19 cellular contexts compared by ENCODE assay signal in the genomic region with DNA sequence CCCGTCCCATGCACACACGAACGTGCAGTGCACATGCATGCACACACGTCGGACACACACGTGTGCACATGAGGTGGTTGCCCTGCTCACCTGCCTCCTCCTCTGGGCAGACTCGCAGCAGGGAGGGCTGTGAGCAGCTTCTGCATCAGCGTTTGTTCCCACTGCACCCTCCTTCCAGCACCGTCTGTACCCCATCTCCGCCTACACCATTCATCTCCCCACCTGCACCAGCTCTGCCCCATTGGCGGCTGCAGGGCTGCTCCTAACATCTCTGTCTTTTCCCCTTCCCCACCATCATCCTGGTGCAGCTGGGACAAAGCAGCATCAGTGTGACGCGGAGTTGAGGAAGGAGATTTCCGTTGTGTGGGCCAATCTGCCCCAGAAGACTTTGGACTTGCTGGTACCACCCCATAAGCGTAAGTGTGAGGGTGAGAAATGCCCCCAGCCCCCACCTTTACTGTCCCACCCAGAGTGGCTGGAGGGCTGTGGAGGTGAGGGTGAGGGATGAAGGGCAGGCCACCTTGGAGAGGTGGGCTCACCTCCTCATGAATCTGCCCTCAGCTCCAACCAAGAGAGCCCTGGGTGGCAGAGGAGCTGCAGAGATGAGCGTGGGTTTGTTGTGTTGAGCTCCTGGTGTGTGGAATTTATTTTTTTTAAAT.
"Had no signal": no experiment of that assay in that cellular context is flagged by ENCODE, and none has a peak within 500 bp of the region (broad histone marks: within the 10 kb centered on the region; RNA-seq: fewer than 3 reads in every experiment).

No MANE protein-coding gene starts in this region.

- ATAC-seq: activated CD4-positive, alpha-beta T cell treated with anti-CD3 and anti-CD28 coated beads for 36 hours; gastrocnemius medialis; mucosa of descending colon; naive thymus-derived CD4-positive, alpha-beta T cell; right cardiac atrium; T-helper 17 cell had no signal

- H3K27me3 Mint-ChIP-seq: activated CD4-positive, alpha-beta memory T cell treated with anti-CD3 and anti-CD28 coated beads, Interleukin-2, amount 10 ng/mL, durations not matched to agents 7 days and 5 days; activated naive CD8-positive, alpha-beta T cell treated with anti-CD3 and anti-CD28 coated beads for 36 hours had no signal

- H3K9me3 ChIP-seq: gastrocnemius medialis, left ventricle myocardium inferior, mucosa of descending colon, thoracic aorta had no signal

- H3K36me3 Mint-ChIP-seq: activated naive CD8-positive, alpha-beta T cell treated with anti-CD3 and anti-CD28 coated beads for 36 hours; naive thymus-derived CD4-positive, alpha-beta T cell had no signal

- H3K27me3 ChIP-seq: brain microvascular endothelial cell had no signal

- H3K27ac Mint-ChIP-seq: activated CD4-positive, alpha-beta memory T cell treated with anti-CD3 and anti-CD28 coated beads, Interleukin-2, amount 10 ng/mL, durations not matched to agents 7 days and 5 days; activated CD4-positive, alpha-beta T cell treated with anti-CD3 and anti-CD28 coated beads for 36 hours; activated naive CD8-positive, alpha-beta T cell treated with anti-CD3 and anti-CD28 coated beads for 36 hours; activated T-helper 1 cell treated with anti-CD3 and anti-CD28 coated beads, Interleukin-12 subunit alpha, Interleukin-12 subunit beta, Interleukin-2, Interleukin-4 antibody, amounts not matched to agents 30 ng/mL and 10 ng/mL and 1 ng/mL, durations not matched to agents 14 hours and 24 hours and 36 hours; naive thymus-derived CD4-positive, alpha-beta T cell; T-helper 17 cell had no signal

- DNase-seq: activated CD4-positive, alpha-beta memory T cell treated with anti-CD3 and anti-CD28 coated beads, Interleukin-2, amount 10 ng/mL, durations not matched to agents 7 days and 5 days; activated CD4-positive, alpha-beta T cell treated with anti-CD3 and anti-CD28 coated beads for 36 hours; activated naive CD8-positive, alpha-beta T cell treated with anti-CD3 and anti-CD28 coated beads for 36 hours; brain microvascular endothelial cell; cerebellar nuclear complex; effector memory CD4-positive, alpha-beta T cell; gastrocnemius medialis; hippocampal formation; left ventricle myocardium inferior; mucosa of descending colon; naive thymus-derived CD4-positive, alpha-beta T cell; small intestine; T-helper 17 cell had no signal

- FAIRE-seq: keratinocyte, small intestine, urothelium cell line had no signal

- H3K27ac ChIP-seq: brain microvascular endothelial cell, epithelial cell of prostate, gastrocnemius medialis, left ventricle myocardium inferior, thoracic aorta had no signal

- H3K4me3 Mint-ChIP-seq: activated CD4-positive, alpha-beta memory T cell treated with anti-CD3 and anti-CD28 coated beads, Interleukin-2, amount 10 ng/mL, durations not matched to agents 7 days and 5 days; activated CD4-positive, alpha-beta T cell treated with anti-CD3 and anti-CD28 coated beads for 36 hours; activated naive CD8-positive, alpha-beta T cell treated with anti-CD3 and anti-CD28 coated beads for 36 hours; activated T-helper 1 cell treated with anti-CD3 and anti-CD28 coated beads, Interleukin-12 subunit alpha, Interleukin-12 subunit beta, Interleukin-2, Interleukin-4 antibody, amounts not matched to agents 30 ng/mL and 10 ng/mL and 1 ng/mL, durations not matched to agents 14 hours and 24 hours and 36 hours; naive thymus-derived CD4-positive, alpha-beta T cell; T-helper 17 cell had no signal

- H3K4me3 ChIP-seq: gastrocnemius medialis, left ventricle myocardium inferior, mucosa of descending colon, thoracic aorta had no signal

- H3K4me1 ChIP-seq: gastrocnemius medialis, left ventricle myocardium inferior had no signal

- H3K36me3 ChIP-seq: brain microvascular endothelial cell, gastrocnemius medialis, left ventricle myocardium inferior, thoracic aorta had no signal

- H3K9me3 Mint-ChIP-seq: activated CD4-positive, alpha-beta memory T cell treated with anti-CD3 and anti-CD28 coated beads, Interleukin-2, amount 10 ng/mL, durations not matched to agents 7 days and 5 days; activated naive CD8-positive, alpha-beta T cell treated with anti-CD3 and anti-CD28 coated beads for 36 hours; activated T-helper 1 cell treated with anti-CD3 and anti-CD28 coated beads, Interleukin-12 subunit alpha, Interleukin-12 subunit beta, Interleukin-2, Interleukin-4 antibody, amounts not matched to agents 30 ng/mL and 10 ng/mL and 1 ng/mL, durations not matched to agents 14 hours and 24 hours and 36 hours had no signal

- H3K4me1 Mint-ChIP-seq: activated CD4-positive, alpha-beta memory T cell treated with anti-CD3 and anti-CD28 coated beads, Interleukin-2, amount 10 ng/mL, durations not matched to agents 7 days and 5 days; activated CD4-positive, alpha-beta T cell treated with anti-CD3 and anti-CD28 coated beads for 36 hours; activated naive CD8-positive, alpha-beta T cell treated with anti-CD3 and anti-CD28 coated beads for 36 hours; naive thymus-derived CD4-positive, alpha-beta T cell; T-helper 17 cell had no signal
